Comparison of ENCODE assay signal across 10 cellular contexts in the genomic region with DNA sequence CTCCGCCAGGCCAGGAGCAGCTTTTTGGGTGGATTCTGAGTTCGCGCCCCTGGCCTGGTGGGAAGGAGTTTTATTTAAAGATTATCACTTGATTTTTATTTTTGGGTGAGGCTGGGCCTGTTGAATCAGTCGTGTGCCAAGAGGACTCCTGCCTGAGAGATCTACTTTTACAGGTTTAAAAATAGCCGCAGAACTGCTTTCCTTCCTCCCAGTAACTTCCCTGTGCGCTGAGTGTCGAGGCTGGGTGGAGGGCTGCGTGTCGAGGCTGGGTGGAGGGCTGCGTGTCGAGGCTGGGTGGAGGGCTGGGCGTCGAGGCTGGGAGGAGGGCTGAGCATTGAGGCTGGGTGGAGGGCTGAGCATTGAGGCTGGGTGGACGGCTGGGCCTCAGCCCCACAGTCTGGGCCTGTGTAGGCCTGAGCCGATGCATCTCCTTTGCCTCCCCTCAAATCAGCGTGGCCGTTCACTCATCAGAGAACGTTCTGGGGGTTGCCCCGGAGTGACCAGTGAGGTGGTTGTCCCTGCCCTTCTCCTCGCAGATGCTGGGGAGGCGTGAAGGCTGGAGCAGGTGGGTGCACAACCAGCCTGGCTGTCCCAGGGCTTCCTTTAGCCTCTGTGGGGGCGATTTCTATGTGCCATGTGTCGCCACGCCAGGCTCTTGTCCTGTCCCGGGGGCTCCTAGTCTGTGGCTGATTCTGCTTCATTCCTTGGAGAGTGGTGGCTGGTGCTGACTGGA. TPM values are rescaled to one million over a fixed set of nuclear protein-coding genes. Genes with fewer than 3 reads are reported as not detected.
DNase-seq lines count a peak whose midpoint lies in the region; ATAC-seq, FAIRE-seq and TF ChIP-seq lines count a peak whose summit lies in the region.
"Had no signal": no experiment of that assay in that cellular context is flagged by ENCODE, and none has a peak within 500 bp of the region (broad histone marks: within the 10 kb centered on the region; RNA-seq: fewer than 3 reads in every experiment).

No MANE protein-coding gene starts in this region.

- H3K79me2 ChIP-seq in parathyroid adenoma, result no peaks in the 10 kb centered on the region

- DNase-seq in A549 (ENCODE audit: low read depth in 1 of 2, low spot score in 1 of 2) (no peak), NOMO-1 treated with DMSO at 0.1 percent for 48 hours (lab: John Stamatoyannopoulos, UW; ENCODE audit: unreplicated experiment) (peak; percentile 18), inferior parietal cortex (ENCODE audit: extremely low spot score) (no peak), kidney glomerular epithelial cell (lab: John Stamatoyannopoulos, UW) (no peak)
- DNase-seq in activated CD8-positive, alpha-beta memory T cell treated with anti-CD3 and anti-CD28 coated beads, Interleukin-2, amount 10 ng/mL, durations not matched to agents 7 days and 5 days, result no peak

- no peak for TF ChIP-seq CTCF in A549 (IDR thresholded peaks at IDR 0.05)
- TF ChIP-seq CTCF in gastroesophageal sphincter (IDR thresholded peaks at IDR 0.05), result no peak
- no peak for TF ChIP-seq CTCF in parathyroid adenoma (IDR thresholded peaks at IDR 0.05)

- H3K36me3 Mint-ChIP-seq in activated CD8-positive, alpha-beta memory T cell treated with anti-CD3 and anti-CD28 coated beads, Interleukin-2, amount 10 ng/mL, durations not matched to agents 7 days and 5 days, result no peaks in the 10 kb centered on the region
- H3K36me3 Mint-ChIP-seq: natural killer cell treated with Interleukin-12 subunit alpha and Interleukin-12 subunit beta and Interleukin-15 and Interleukin-18, amount 100 ng/mL, for 72 hours had no signal

- TF ChIP-seq RAD21 in A549 (conservative IDR thresholded peaks at IDR 0.05 in 1 of 2, IDR thresholded peaks at IDR 0.05 in 1 of 2), result no peak

- no peaks in the 10 kb centered on the region for H3K27me3 ChIP-seq in gastroesophageal sphincter
- H3K27me3 ChIP-seq in parathyroid adenoma (ENCODE audit: control insufficient read depth, insufficient read depth, low read length), result no peaks in the 10 kb centered on the region

- H3K4me1 Mint-ChIP-seq in activated CD8-positive, alpha-beta memory T cell treated with anti-CD3 and anti-CD28 coated beads, Interleukin-2, amount 10 ng/mL, durations not matched to agents 7 days and 5 days, result peaks cover 15% of the 10 kb centered on the region

- H3K9me3 ChIP-seq in A549 (no peaks in the 10 kb centered on the region), gastroesophageal sphincter (no peaks in the 10 kb centered on the region), parathyroid adenoma (ENCODE audit: control insufficient read depth, low read length) (no peaks in the 10 kb centered on the region)

- CTCF ChIA-PET in A549 (lab: Yijun Ruan, JAX), result no interaction called here
- CTCF ChIA-PET in activated CD8-positive, alpha-beta memory T cell treated with anti-CD3 and anti-CD28 coated beads, Interleukin-2, amount 10 ng/mL, durations not matched to agents 7 days and 5 days (lab: Charles Lee), result no interaction called here

- no peaks in the 10 kb centered on the region for H3K9me3 Mint-ChIP-seq in activated CD8-positive, alpha-beta memory T cell treated with anti-CD3 and anti-CD28 coated beads, Interleukin-2, amount 10 ng/mL, durations not matched to agents 7 days and 5 days (ENCODE audit: low read depth)

- FAIRE-seq in A549 (lab: Jason Lieb, UNC), result no peak

- no peak overlapping the region for H3K27ac Mint-ChIP-seq in activated CD8-positive, alpha-beta memory T cell treated with anti-CD3 and anti-CD28 coated beads, Interleukin-2, amount 10 ng/mL, durations not matched to agents 7 days and 5 days

- TF ChIP-seq EP300 in A549 (IDR thresholded peaks at IDR 0.05), result no peak
- TF ChIP-seq EP300 in gastroesophageal sphincter (IDR thresholded peaks at IDR 0.05), result no peak

- H3K4me1 ChIP-seq in A549 (peaks cover 50% of the 10 kb centered on the region), gastroesophageal sphincter (peaks cover 0 to 70% (median 26%) of the 10 kb centered on the region in 3 donors), parathyroid adenoma (no peaks in the 10 kb centered on the region)

- H2AFZ ChIP-seq in parathyroid adenoma, result no peak overlapping the region

- TF ChIP-seq POLR2A in A549 (IDR thresholded peaks at IDR 0.05; ENCODE audit: low read length) (no peak), gastroesophageal sphincter (IDR thresholded peaks at IDR 0.05) (no peak)

- H3K27ac ChIP-seq in A549 (peak overlapping the region; percentile 77), gastroesophageal sphincter (peak overlapping the region; percentile 15 to 82 (median 70)), parathyroid adenoma (peak overlapping the region; percentile 66)
- H3K27ac ChIP-seq: SK-N-MC had no signal

- H3K4me3 ChIP-seq in A549, result no peak overlapping the region
- no peak overlapping the region for H3K4me3 ChIP-seq in gastroesophageal sphincter
- no peak overlapping the region for H3K4me3 ChIP-seq in parathyroid adenoma (ENCODE audit: low read depth, low read length)
- H3K4me3 ChIP-seq: SK-N-MC had no signal

- H3K9ac ChIP-seq in parathyroid adenoma, result no peak overlapping the region

- WGBS in A549 (ENCODE audit: missing lambda C conversion rate), result 85% methylated on average over 22 of the region's 25 CpGs
- 60 to 67% methylated on average over 2 to 5 of the region's 25 CpGs for WGBS in gastroesophageal sphincter (ENCODE audit: low coverage in 1 of 2), 2 donors

- no peak overlapping the region for H3K4me3 Mint-ChIP-seq in activated CD8-positive, alpha-beta memory T cell treated with anti-CD3 and anti-CD28 coated beads, Interleukin-2, amount 10 ng/mL, durations not matched to agents 7 days and 5 days
- H3K4me3 Mint-ChIP-seq: natural killer cell treated with Interleukin-12 subunit alpha and Interleukin-12 subunit beta and Interleukin-15 and Interleukin-18, amount 100 ng/mL, for 72 hours had no signal

- POLR2A ChIA-PET in A549 (lab: Yijun Ruan, JAX), result no interaction called here

- H3K36me3 ChIP-seq in gastroesophageal sphincter (no peaks in the 10 kb centered on the region), parathyroid adenoma (ENCODE audit: control insufficient read depth, insufficient read depth, low read length) (no peaks in the 10 kb centered on the region)

- ATAC-seq in A549, result no peak
- no peak for ATAC-seq in gastroesophageal sphincter
- ATAC-seq in HG02885 (IDR thresholded peaks at IDR 0.05; ENCODE audit: poor library complexity, unreplicated experiment), result no peak
- ATAC-seq in activated CD8-positive, alpha-beta memory T cell treated with anti-CD3 and anti-CD28 coated beads, Interleukin-2, amount 10 ng/mL, durations not matched to agents 7 days and 5 days, result no peak
- ATAC-seq: natural killer cell treated with Interleukin-12 subunit alpha and Interleukin-12 subunit beta and Interleukin-15 and Interleukin-18, amount 100 ng/mL, for 72 hours had no signal

- H3K4me2 ChIP-seq in A549 (peak overlapping the region; percentile 65), parathyroid adenoma (ENCODE audit: low read length) (no peak overlapping the region)

- no peaks in the 10 kb centered on the region for H3K27me3 Mint-ChIP-seq in activated CD8-positive, alpha-beta memory T cell treated with anti-CD3 and anti-CD28 coated beads, Interleukin-2, amount 10 ng/mL, durations not matched to agents 7 days and 5 days
- H3K27me3 Mint-ChIP-seq: natural killer cell treated with Interleukin-12 subunit alpha and Interleukin-12 subunit beta and Interleukin-15 and Interleukin-18, amount 100 ng/mL, for 72 hours had no signal

TF ChIP-seq in A549, 52 proteins besides CTCF, POLR2A, EP300 and RAD21:
- TF ChIP-seq HOXB13 (CRISPR knock-in tag; IDR thresholded peaks at IDR 0.05; ENCODE audit: low read depth) (no peak), PHF8 (IDR thresholded peaks at IDR 0.05; ENCODE audit: borderline replicate concordance, low read depth) (no peak), HEYL (CRISPR knock-in tag; IDR thresholded peaks at IDR 0.05) (no peak), RNF2 (IDR thresholded peaks at IDR 0.05; ENCODE audit: borderline replicate concordance, low read depth) (no peak)
- TF ChIP-seq, protein P1, sequence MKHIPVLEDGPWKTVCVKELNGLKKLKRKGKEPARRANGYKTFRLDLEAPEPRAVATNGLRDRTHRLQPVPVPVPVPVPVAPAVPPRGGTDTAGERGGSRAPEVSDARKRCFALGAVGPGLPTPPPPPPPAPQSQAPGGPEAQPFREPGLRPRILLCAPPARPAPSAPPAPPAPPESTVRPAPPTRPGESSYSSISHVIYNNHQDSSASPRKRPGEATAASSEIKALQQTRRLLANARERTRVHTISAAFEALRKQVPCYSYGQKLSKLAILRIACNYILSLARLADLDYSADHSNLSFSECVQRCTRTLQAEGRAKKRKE (CRISPR knock-in tag; IDR thresholded peaks at IDR 0.05; ENCODE audit: low read depth), result no peak
TF ChIP-seq in A549: peak in this region for 0.

RNA-seq across cellular contexts. Expression of a gene that starts 30.1 kb away (rescaled TPM):
- polyA plus RNA-seq in A549 (2011; rRNA removed) (13.1 and 13.2 TPM in 2 replicates), A549 (2017; fragmentation: RNase III; extraction: RNeasy Plus Mini Kit Qiagen cat#74134 plus additional on column Dnase treatment) (6.0 to 8.1 TPM (median 7.7 TPM) in 3 replicates)
- polyA plus RNA-seq in A549 (2012; cell fraction: cytosol; rRNA removed), result 9.7 and 14.9 TPM in 2 replicates
- 15.6 and 18.2 TPM in 2 replicates for polyA plus RNA-seq in A549 (2012; cell fraction: nucleus; rRNA removed)
- 27.3 and 40.6 TPM in 2 replicates for polyA minus RNA-seq in A549 (2011; rRNA and poly(A)+ RNA removed)
- total RNA-seq in gastroesophageal sphincter, result 10 to 100 TPM; 10.8 to 53.3 (median 33.2) TPM
- total RNA-seq in activated CD8-positive, alpha-beta memory T cell treated with anti-CD3 and anti-CD28 coated beads, Interleukin-2, amount 10 ng/mL, durations not matched to agents 7 days and 5 days, result 10 to 100 TPM; 35.4 to 44.6 TPM
